ENCODE assay signal across 23 cellular contexts in genomic region chr3:64195786-64196185, GRCh38. TPM values are rescaled to one million over a fixed set of nuclear protein-coding genes. Genes with fewer than 3 reads are reported as not detected.
DNase-seq lines count a peak whose midpoint lies in the region; ATAC-seq and TF ChIP-seq lines count a peak whose summit lies in the region.
"Had no signal": no experiment of that assay in that cellular context is flagged by ENCODE, and none has a peak within 500 bp of the region (broad histone marks: within the 10 kb centered on the region; RNA-seq: fewer than 3 reads in every experiment).

No MANE protein-coding gene starts in this region.

- peaks cover 24 to 31% (median 30%) of the 10 kb centered on the region in 3 experiments for H3K36me3 Mint-ChIP-seq in H9 (ENCODE audit: insufficient read depth in 1 of 3, low read depth in 3 of 3)

- H3K27me3 ChIP-seq in H9 (ENCODE audit: insufficient read depth, low read length) (no peaks in the 10 kb centered on the region), KMS-11 (ENCODE audit: insufficient read depth, low read depth) (no peaks in the 10 kb centered on the region), esophagus muscularis mucosa (no peaks in the 10 kb centered on the region), tibial artery (no peaks in the 10 kb centered on the region)
- H3K27me3 ChIP-seq: BLaER1, Peyer's patch, SJCRH30 had no signal

- H3K27ac ChIP-seq in H9 (ENCODE audit: insufficient read length, low read depth, low read length) (peak overlapping the region; percentile 69), KMS-11 (peak overlapping the region; percentile 60), esophagus muscularis mucosa (replicated peaks in 1 of 4) (peak overlapping the region in 3 of 4 donors; percentile 45 to 51 (median 46)), tibial artery (no peak overlapping the region)
- H3K27ac ChIP-seq: BLaER1, Peyer's patch, SJCRH30 had no signal

- no peaks in the 10 kb centered on the region for H3K23me2 ChIP-seq in H9 (ENCODE audit: insufficient read length, low read depth, low read length, poor library complexity, severe bottlenecking)

- H4K20me1 ChIP-seq in H9 (ENCODE audit: control insufficient read depth, insufficient read depth, insufficient read length) (no peaks in the 10 kb centered on the region), KMS-11 (ENCODE audit: insufficient read depth) (no peaks in the 10 kb centered on the region)
- H4K20me1 ChIP-seq: BLaER1 had no signal

- H2AFZ ChIP-seq in H9 (ENCODE audit: low read length) (no peak overlapping the region), KMS-11 (ENCODE audit: low read depth) (peak overlapping the region; percentile 14; the same call in 1 of the 2 replicates)

- no peak for TF ChIP-seq CTCF in H9 (conservative IDR thresholded peaks at IDR 0.05)
- TF ChIP-seq CTCF in KMS-11 (conservative IDR thresholded peaks at IDR 0.05; ENCODE audit: low read depth, low read length) = no peak
- no peak for TF ChIP-seq CTCF in esophagus muscularis mucosa (IDR thresholded peaks at IDR 0.05)
- TF ChIP-seq CTCF in tibial artery (IDR thresholded peaks at IDR 0.05) = no peak

- H4K5ac ChIP-seq in H9 (ENCODE audit: insufficient read length, low read depth, low read length) = no peak overlapping the region

- H3K4me2 ChIP-seq in H9 (ENCODE audit: insufficient read depth, insufficient read length, low read length) (no peak overlapping the region), KMS-11 (peak overlapping the region; percentile 40)
- H3K4me2 ChIP-seq: BLaER1 had no signal

- DNase-seq in H9 (no peak), esophagus muscularis mucosa (ENCODE audit: extremely low spot score) (no peak), SHP77 treated with DMSO at 0.1 percent for 48 hours (lab: John Stamatoyannopoulos, UW) (no peak), tibial artery (no peak)
- no peak for DNase-seq in activated CD4-positive, alpha-beta T cell treated with anti-CD3 and anti-CD28 coated beads for 48 hours
- DNase-seq: ACHN; CD4-positive, alpha-beta T cell; COR-L47; DND-41; GOT3; KG1; NCI-H1417; NCI-H1694 treated with DMSO at 0.1 percent for 48 hours; NCI-H2081 treated with DMSO at 0.1 percent for 48 hours; NCI-H2171 treated with DMSO at 0.1 percent for 48 hours; NCI-H524 treated with DMSO at 0.1 percent for 48 hours; NCI-H82; Peyer's patch; SJCRH30 had no signal

- H3K4me3 ChIP-seq in KMS-11 (IDR thresholded peaks at IDR 0.05; ENCODE audit: insufficient read depth, low read depth, low read length) (no peak overlapping the region), esophagus muscularis mucosa (no peak overlapping the region), tibial artery (no peak overlapping the region)
- H3K4me3 ChIP-seq: BLaER1, Peyer's patch, SJCRH30 had no signal

- H2BK5ac ChIP-seq in H9 (ENCODE audit: insufficient read length, low read length) = no peak overlapping the region

- peaks cover 15 to 16% of the 10 kb centered on the region in 2 experiments for H3K4me1 Mint-ChIP-seq in H9

- H3K14ac ChIP-seq in H9 (ENCODE audit: insufficient read depth, low read length) = no peak overlapping the region

- TF ChIP-seq EP300 in esophagus muscularis mucosa (IDR thresholded peaks at IDR 0.05) = no peak

- peak overlapping the region in 1 of 3 experiments; percentile 94; a peak in 2 of 7 replicates for H3K27ac Mint-ChIP-seq in H9
- H3K27ac Mint-ChIP-seq: CD4-positive, alpha-beta T cell had no signal

- H3K9ac ChIP-seq in H9 (ENCODE audit: extremely low read depth, insufficient read length, low read length) = no peak overlapping the region
- peak overlapping the region; percentile 25; the same call in 1 of the 2 replicates for H3K9ac ChIP-seq in KMS-11
- H3K9ac ChIP-seq: BLaER1 had no signal

- no peak overlapping the region for H2BK20ac ChIP-seq in H9 (ENCODE audit: low read depth, low read length, poor library complexity, severe bottlenecking)

- H4K8ac ChIP-seq in H9 (replicated peaks; ENCODE audit: insufficient read length, low read depth, low read length) = no peak overlapping the region

- WGBS in H9 (ENCODE audit: extremely low coverage, insufficient read length, low lambda C conversion rate) = no CpG with 5 or more reads among the region's 1 CpG
- 81% methylated on average over 1 of the region's 1 CpG for WGBS in esophagus muscularis mucosa

- no peak overlapping the region for H3T11ph ChIP-seq in H9 (ENCODE audit: low read length)

- no peaks in the 10 kb centered on the region for H3K27me3 Mint-ChIP-seq in H9 (ENCODE audit: low read depth)

- no peak overlapping the region for H2BK120ac ChIP-seq in H9 (ENCODE audit: low read depth, low read length, poor library complexity, severe bottlenecking)

- TF ChIP-seq POLR2A in esophagus muscularis mucosa (IDR thresholded peaks at IDR 0.05; ENCODE audit: low read depth) = no peak

- H3K4ac ChIP-seq in H9 (ENCODE audit: low read depth, low read length) = no peak overlapping the region

- H4K91ac ChIP-seq in H9 (ENCODE audit: insufficient read length, low read depth, low read length) = no peak overlapping the region

- H2BK15ac ChIP-seq in H9 (ENCODE audit: low read depth, low read length) = no peak overlapping the region

- no peak overlapping the region for H2BK12ac ChIP-seq in H9 (ENCODE audit: insufficient read length, low read depth, low read length)

- H3K9me3 ChIP-seq in H9 (ENCODE audit: control insufficient read depth, low read depth, low read length) (no peaks in the 10 kb centered on the region), esophagus muscularis mucosa (no peaks in the 10 kb centered on the region), tibial artery (no peaks in the 10 kb centered on the region)
- H3K9me3 ChIP-seq: Peyer's patch, SJCRH30 had no signal

- no peak overlapping the region for H3K18ac ChIP-seq in H9 (ENCODE audit: insufficient read length, low read depth, low read length)

- ATAC-seq in HG03159 (IDR thresholded peaks at IDR 0.05; ENCODE audit: unreplicated experiment) = no peak
- ATAC-seq: HCT116 had no signal

- H3K23ac ChIP-seq in H9 (ENCODE audit: insufficient read length, low read depth, low read length) = no peak overlapping the region

- intact Hi-C loops in esophagus muscularis mucosa (cut with DNase I) (no loop called here), tibial artery (cut with DNase I; ENCODE audit: low total_unique reads) (no loop called here)

- no peaks in the 10 kb centered on the region for H3K79me1 ChIP-seq in H9 (ENCODE audit: insufficient read depth, low read depth, low read length, poor library complexity, severe bottlenecking)

- no peak overlapping the region for H3K4me3 Mint-ChIP-seq in H9
- H3K4me3 Mint-ChIP-seq: CD4-positive, alpha-beta T cell had no signal

- H3K79me2 ChIP-seq in H9 (ENCODE audit: insufficient read depth, low read length) (no peaks in the 10 kb centered on the region), KMS-11 (ENCODE audit: insufficient read depth, low read depth) (no peaks in the 10 kb centered on the region)

- H3K9me3 Mint-ChIP-seq in H9 = peaks cover 13 to 16% of the 10 kb centered on the region in 2 experiments

- H3K56ac ChIP-seq in H9 (ENCODE audit: insufficient read length, low read depth, low read length) = no peak overlapping the region

- H3K4me1 ChIP-seq in H9 (ENCODE audit: insufficient read depth, low read length) (peaks cover 2% of the 10 kb centered on the region; the same call in 1 of the 2 replicates), KMS-11 (ENCODE audit: low read depth, poor library complexity, severe bottlenecking) (peaks cover 20% of the 10 kb centered on the region), esophagus muscularis mucosa (peaks cover 8 to 67% (median 56%) of the 10 kb centered on the region in 4 donors), tibial artery (peaks cover 0 to 12% (median 6%) of the 10 kb centered on the region in 4 donors)
- H3K4me1 ChIP-seq: Peyer's patch, SJCRH30 had no signal

- no peak overlapping the region for H2AK5ac ChIP-seq in H9 (ENCODE audit: insufficient read length, low read length)

- no peaks in the 10 kb centered on the region for H3K36me3 ChIP-seq in KMS-11 (ENCODE audit: insufficient read depth)
- H3K36me3 ChIP-seq in esophagus muscularis mucosa = peaks cover 0 to 17% (median 6%) of the 10 kb centered on the region in 4 donors
- H3K36me3 ChIP-seq in tibial artery = peaks cover 10 to 19% (median 10%) of the 10 kb centered on the region in 3 donors
- H3K36me3 ChIP-seq: BLaER1, SJCRH30 had no signal

RNA-seq across cellular contexts. Expression of gene PRICKLE2, which starts 29.5 kb away (rescaled TPM):
- total RNA-seq in H9 (2021) (3.2 and 3.4 TPM in 2 replicates), esophagus muscularis mucosa (10 to 100 TPM; 71.8 to 99.9 (median 84.4) TPM)
- total RNA-seq: CD4-positive, alpha-beta T cell had no signal

Comparison
In these comparisons a context has a peak if more than half of its experiments do, and no peak if none do; other contexts are left out.
1. H3K27ac ChIP-seq: peak in H9 (single experiment), KMS-11 (single experiment) and esophagus muscularis mucosa (3 of 4); none in tibial artery (0 of 2).
2. RNA of gene PRICKLE2, which starts 29.5 kb away (total RNA-seq): 71.8 to 99.9 TPM in esophagus muscularis mucosa; 3.2 to 3.4 TPM in H9; every median in the first group is over 10 times any median in the second.